Comparison of ENCODE assay signal across 15 cellular contexts in genomic region chr9:134330590-134330989, GRCh38. TPM values are rescaled to one million over a fixed set of nuclear protein-coding genes. Genes with fewer than 3 reads are reported as not detected.
DNase-seq lines count a peak whose midpoint lies in the region; ATAC-seq and TF ChIP-seq lines count a peak whose summit lies in the region.
"Had no signal": no experiment of that assay in that cellular context is flagged by ENCODE, and none has a peak within 500 bp of the region (broad histone marks: within the 10 kb centered on the region; RNA-seq: fewer than 3 reads in every experiment).

No MANE protein-coding gene starts in this region.

- POLR2A ChIA-PET in CD4-positive, alpha-beta T cell (lab: Charles Lee) = no interaction called here

- no peak for TF ChIP-seq CTCF in CD4-positive, alpha-beta T cell (IDR thresholded peaks at IDR 0.05)
- no peak for TF ChIP-seq CTCF in brain (conservative IDR thresholded peaks at IDR 0.05)
- TF ChIP-seq CTCF in right atrium auricular region (IDR thresholded peaks at IDR 0.05) = no peak
- no peak for TF ChIP-seq CTCF in prostate gland (IDR thresholded peaks at IDR 0.05)

- no peaks in the 10 kb centered on the region for H3K9me3 Mint-ChIP-seq in CD4-positive, alpha-beta T cell
- no peaks in the 10 kb centered on the region for H3K9me3 Mint-ChIP-seq in brain
- H3K9me3 Mint-ChIP-seq: naive thymus-derived CD4-positive, alpha-beta T cell had no signal

- H3K27ac Mint-ChIP-seq in CD4-positive, alpha-beta T cell = no peak overlapping the region
- peak overlapping the region; percentile 71 to 97 (median 77) for H3K27ac Mint-ChIP-seq in brain

- H3K4me1 Mint-ChIP-seq in CD4-positive, alpha-beta T cell (ENCODE audit: low read depth) = no peaks in the 10 kb centered on the region
- peaks cover 79% of the 10 kb centered on the region for H3K4me1 Mint-ChIP-seq in brain

- 80% methylated on average over 3 of the region's 3 CpGs for WGBS in prostate gland

- H3K36me3 ChIP-seq in right atrium auricular region (no peaks in the 10 kb centered on the region), prostate gland (no peaks in the 10 kb centered on the region)

- ATAC-seq in CD4-positive, alpha-beta T cell (ENCODE audit: poor library complexity) = no peak
- ATAC-seq in GM18858 (IDR thresholded peaks at IDR 0.05; ENCODE audit: unreplicated experiment) = no peak
- ATAC-seq: naive thymus-derived CD4-positive, alpha-beta T cell; sciatic nerve had no signal

- H3K4me3 Mint-ChIP-seq in CD4-positive, alpha-beta T cell = peak overlapping the region; percentile 60
- H3K4me3 Mint-ChIP-seq in brain = peak overlapping the region; percentile 58 to 89 (median 75)

- H3K27ac ChIP-seq in CD4-positive, alpha-beta T cell (ENCODE audit: low read depth, low read length) = no peak overlapping the region
- H3K27ac ChIP-seq in right atrium auricular region (peak overlapping the region; percentile 10 to 89), prostate gland (peak overlapping the region; percentile 44 to 93)

- intact Hi-C loops in CD4-positive, alpha-beta T cell (cut with DNase I, micrococcal nuclease) = no loop called here
- intact Hi-C loops in prostate gland (cut with DNase I) = no loop called here

- H3K27me3 Mint-ChIP-seq in CD4-positive, alpha-beta T cell = no peaks in the 10 kb centered on the region
- no peaks in the 10 kb centered on the region for H3K27me3 Mint-ChIP-seq in brain

- H3K27me3 ChIP-seq in CD4-positive, alpha-beta T cell (ENCODE audit: control insufficient read depth, insufficient read depth, low read length) = no peaks in the 10 kb centered on the region
- H3K27me3 ChIP-seq in right atrium auricular region = no peaks in the 10 kb centered on the region
- H3K27me3 ChIP-seq in prostate gland (replicated peaks; ENCODE audit: insufficient read depth) = no peaks in the 10 kb centered on the region
- H3K27me3 ChIP-seq: dorsolateral prefrontal cortex had no signal

- H3K9me3 ChIP-seq in CD4-positive, alpha-beta T cell (ENCODE audit: control insufficient read depth, low read length) = no peaks in the 10 kb centered on the region
- no peaks in the 10 kb centered on the region for H3K9me3 ChIP-seq in right atrium auricular region
- no peaks in the 10 kb centered on the region for H3K9me3 ChIP-seq in prostate gland

- no peak for TF ChIP-seq POLR2A in prostate gland (IDR thresholded peaks at IDR 0.05)

- CTCF ChIA-PET in CD4-positive, alpha-beta T cell (lab: Charles Lee) = no interaction called here

- H3K4me3 ChIP-seq in right atrium auricular region (no peak overlapping the region), prostate gland (no peak overlapping the region)

- H3K36me3 Mint-ChIP-seq in CD4-positive, alpha-beta T cell (ENCODE audit: low read depth) = no peaks in the 10 kb centered on the region
- H3K36me3 Mint-ChIP-seq in brain = no peaks in the 10 kb centered on the region
- H3K36me3 Mint-ChIP-seq: naive thymus-derived CD4-positive, alpha-beta T cell had no signal

- H3K4me1 ChIP-seq in right atrium auricular region (peaks cover 0 to 85% of the 10 kb centered on the region in 2 donors), prostate gland (replicated peaks) (peaks cover 41% of the 10 kb centered on the region)

- no peak for DNase-seq in CD4-positive, alpha-beta T cell
- no peak for DNase-seq in right atrium auricular region (ENCODE audit: low spot score)
- no peak for DNase-seq in prostate gland (ENCODE audit: low spot score)
- DNase-seq in 8988T = no peak
- DNase-seq in GM03348 (ENCODE audit: low spot score) = no peak
- no peak for DNase-seq in NCI-H446 treated with DMSO at 0.1 percent for 48 hours (lab: John Stamatoyannopoulos, UW)
- DNase-seq: activated effector memory CD4-positive, alpha-beta T cell treated with Interleukin-2 at 50 U/mL for 16 hours; dorsolateral prefrontal cortex; IMR-90; naive thymus-derived CD4-positive, alpha-beta T cell; NCI-H2107; stimulated activated CD4-positive, alpha-beta T cell treated with anti-CD3 and anti-CD28 coated beads, Interleukin-4, amount 100 ng/mL, for 24 hours had no signal

RNA-seq across cellular contexts. Expression of gene RXRA, which starts 4.3 kb away (rescaled TPM):
- total RNA-seq in CD4-positive, alpha-beta T cell = 1 to 10 TPM; 7.3 to 8.4 TPM
- 29.9 TPM for polyA plus RNA-seq in brain (ENCODE audit: insufficient read depth, low read depth, low replicate concordance)
- total RNA-seq in right atrium auricular region = 10 to 100 TPM; 34.5 to 50.8 TPM
- total RNA-seq in prostate gland = 10 to 100 TPM; 69.5 to 84.1 TPM
